8 cellular contexts compared by ENCODE assay signal in genomic region chr19:18571564-18572344, GRCh38. TPM values are rescaled to one million over a fixed set of nuclear protein-coding genes. Genes with fewer than 3 reads are reported as not detected.
DNase-seq lines count a peak whose midpoint lies in the region; ATAC-seq, FAIRE-seq and TF ChIP-seq lines count a peak whose summit lies in the region.

Gene UBA52 (plus strand): TSS chr19:18571857. CDS start chr19:18573301, 1,444 bp downstream.

- ATAC-seq in HG02884 (IDR thresholded peaks at IDR 0.05; ENCODE audit: unreplicated experiment) = peak; percentile 80
- peak; percentile 94 for ATAC-seq in T-helper 17 cell
- ATAC-seq in left cardiac atrium = peak; percentile 96 to 99
- peak; percentile 95 to 98 (median 96) for ATAC-seq in psoas muscle

- no peaks in the 10 kb centered on the region for H3K27me3 ChIP-seq in psoas muscle (ENCODE audit: insufficient read depth in 3 of 3, low read length in 2 of 3)

- peaks cover 20% of the 10 kb centered on the region for H3K4me1 Mint-ChIP-seq in T-helper 17 cell

- no peak for TF ChIP-seq CTCF in GM13977 (IDR thresholded peaks at IDR 0.05; ENCODE audit: extremely low read depth, insufficient read depth, missing control alignments)
- TF ChIP-seq CTCF in psoas muscle (IDR thresholded peaks at IDR 0.05) = no peak

- H3K4me3 ChIP-seq in psoas muscle = peak within 1 kb of the TSS; percentile 77

- FAIRE-seq in urothelium cell line (lab: Jason Lieb, UNC) = no peak

- 0 to 1% (median 0%) methylated on average over 61 to 75 of the region's 75 CpGs for WGBS in psoas muscle, 3 donors

- peak; percentile 94 for DNase-seq in GM13977 (ENCODE audit: low spot score)
- DNase-seq in NCI-H1694 treated with DMSO at 0.1 percent for 48 hours (lab: John Stamatoyannopoulos, UW) = peak; percentile 96
- peak; percentile 98 to 99 (median 99) for DNase-seq in T-helper 17 cell
- DNase-seq in amygdala (lab: John Stamatoyannopoulos, UW) = peak; percentile 50 to 99 (median 93)
- DNase-seq in left cardiac atrium = peak; percentile 98
- DNase-seq in psoas muscle = peak; percentile 99
- DNase-seq in urothelium cell line (ENCODE audit: low spot score) = peak; percentile 88

- H3K36me3 Mint-ChIP-seq in T-helper 17 cell (ENCODE audit: low read depth) = peaks cover 3% of the 10 kb centered on the region

- intact Hi-C loops in left cardiac atrium (cut with DNase I) = loop anchor here in 1 of 2 donors (5.0 kb wide), 1 partner anchor 114 kb away; no protein-coding TSS in a partner anchor
- intact Hi-C loops in psoas muscle (cut with DNase I) = loop anchor here (5.0 kb wide), 3 partner anchors 54 to 104 kb away; no protein-coding TSS in a partner anchor

- peak within 1 kb of the TSS; percentile 96 for H3K27ac Mint-ChIP-seq in T-helper 17 cell

- no peaks in the 10 kb centered on the region for H3K27me3 Mint-ChIP-seq in T-helper 17 cell

- H3K36me3 ChIP-seq in psoas muscle (ENCODE audit: insufficient read depth in 1 of 2, low read depth in 1 of 2) = peaks cover 4 to 70% of the 10 kb centered on the region in 2 donors

- in situ Hi-C loops in GM13977 (cut with MboI; ENCODE audit: low pct_unique_long_range_greater_than_20kb, low sequenced_read_pairs, unreplicated experiment) = no loop called here

- H3K9me3 ChIP-seq in T-helper 17 cell (ENCODE audit: control insufficient read depth, low read length, poor library complexity, severe bottlenecking) (no peaks in the 10 kb centered on the region), psoas muscle (no peaks in the 10 kb centered on the region)

- H3K27ac ChIP-seq in psoas muscle = peak within 1 kb of the TSS; percentile 94

- H3K4me3 Mint-ChIP-seq in T-helper 17 cell = peak within 1 kb of the TSS; percentile 96

- H3K4me1 ChIP-seq in psoas muscle = peaks cover 13% of the 10 kb centered on the region

RNA-seq across cellular contexts. Expression of gene UBA52, which starts in this region (rescaled TPM):
- total RNA-seq in T-helper 17 cell (1,000 to 10,000 TPM; 1,880 to 1,939 TPM), left cardiac atrium (100 to 1,000 TPM; 696 to 720 TPM), psoas muscle (1,000 to 10,000 TPM in 2 of 4 donors, 100 to 1,000 TPM in 2; 979 to 1,082 (median 1,028) TPM)
- 1,000 to 10,000 TPM in 2 of 3 donors, 100 to 1,000 TPM in 1; 877 to 1,553 (median 1,005) TPM for polyA plus RNA-seq in psoas muscle

Comparison
In these comparisons a context has a peak if more than half of its experiments do, and no peak if none do; other contexts are left out.
1. Peak in every context shown above with its lines: DNase-seq, ATAC-seq, H3K4me3 ChIP-seq and H3K27ac ChIP-seq.